Comparison of ENCODE assay signal across 8 cellular contexts in the genomic region with DNA sequence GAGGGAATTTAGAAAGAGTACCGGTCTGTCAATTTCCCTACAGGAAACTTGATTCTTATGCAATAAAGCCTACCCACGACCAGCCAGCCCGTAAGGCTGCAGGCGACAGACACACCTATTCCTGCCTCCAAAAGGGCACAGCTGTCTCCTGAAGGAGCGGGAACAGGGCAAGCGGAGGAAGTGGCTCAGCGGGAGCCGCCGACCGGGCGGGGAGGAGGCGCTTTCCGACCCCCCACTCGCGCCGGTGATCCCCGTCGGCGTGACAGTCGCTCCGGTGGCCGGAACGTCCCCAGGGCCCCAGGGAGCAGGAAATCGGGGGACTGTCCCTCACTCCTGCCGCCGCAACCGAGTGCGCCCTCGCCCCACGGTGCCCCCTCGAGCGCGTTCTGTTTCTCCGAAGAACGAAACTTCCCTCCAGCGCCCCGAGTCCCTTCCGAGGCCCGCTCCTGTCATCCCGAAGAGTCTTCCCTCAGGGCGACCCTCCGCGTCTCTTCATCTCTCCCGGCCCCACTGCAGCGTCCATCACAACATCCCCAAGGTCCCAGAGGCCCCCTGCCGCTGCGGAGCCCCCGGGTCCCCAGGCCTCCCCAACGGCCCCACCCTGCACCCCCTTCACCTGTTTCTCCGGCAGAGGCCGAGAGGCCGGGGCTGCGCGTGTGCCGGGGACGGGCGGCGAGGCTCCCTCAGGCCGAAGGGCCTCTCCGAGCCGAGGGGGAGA. TPM values are rescaled to one million over a fixed set of nuclear protein-coding genes. Genes with fewer than 3 reads are reported as not detected.
A peak's percentile ranks its signal among the peaks of the same experiment; 100 is the strongest.
DNase-seq lines count a peak whose midpoint lies in the region; ATAC-seq and TF ChIP-seq lines count a peak whose summit lies in the region.

No MANE protein-coding gene starts in this region.

- H3K36me3 ChIP-seq in KOPT-K1 (ENCODE audit: insufficient read depth, low read length) (0 out of 2 replicates have a peak, but pooled peaks cover 5% of the 10 kb centered on the region), right lobe of liver (no peaks in the 10 kb centered on the region)

- H3K4me1 Mint-ChIP-seq in chondrocyte (ENCODE audit: low read depth): peaks cover 42% of the 10 kb centered on the region

- H3K9me3 Mint-ChIP-seq in chondrocyte (ENCODE audit: low read depth): no peaks in the 10 kb centered on the region

- 0% methylated on average over 5 of the region's 61 CpGs for WGBS in right lobe of liver (ENCODE audit: insufficient coverage, low coverage, low lambda C conversion rate, missing lambda C conversion rate)

- TF ChIP-seq CTCF in chondrocyte (IDR thresholded peaks at IDR 0.05) (no peak), right lobe of liver (IDR thresholded peaks at IDR 0.05) (no peak)

- peak overlapping the region; percentile 98 for H3K27ac Mint-ChIP-seq in chondrocyte (ENCODE audit: unreplicated experiment)

- intact Hi-C loops in right lobe of liver (cut with DNase I): no loop called here

- peak; percentile 12 to 33 (median 18) for ATAC-seq in right lobe of liver

- H3K36me3 Mint-ChIP-seq in chondrocyte (ENCODE audit: low read depth): peaks cover 1% of the 10 kb centered on the region

- H3K9me3 ChIP-seq in KOPT-K1 (ENCODE audit: insufficient read depth, low read length, poor library complexity, severe bottlenecking) (no peaks in the 10 kb centered on the region), right lobe of liver (no peaks in the 10 kb centered on the region)

- H3K27me3 Mint-ChIP-seq in chondrocyte (ENCODE audit: low read depth): no peaks in the 10 kb centered on the region

- TF ChIP-seq POLR2A in right lobe of liver (IDR thresholded peaks at IDR 0.05): no peak

- H3K27me3 ChIP-seq in right lobe of liver: no peaks in the 10 kb centered on the region

- H3K27ac ChIP-seq in KOPT-K1 (ENCODE audit: low read depth, low read length, poor library complexity, severe bottlenecking) (peak overlapping the region; percentile 92), right lobe of liver (peak overlapping the region; percentile 100)

- peak overlapping the region; percentile 89 to 98 (median 91) for H3K4me3 ChIP-seq in right lobe of liver

- DNase-seq in NOMO-1 (lab: John Stamatoyannopoulos, UW; ENCODE audit: unreplicated experiment in 2 of 2) (peak; percentile 35 to 62), NOMO-1 treated with dmso at 0.1 percent for 144 hours (lab: John Stamatoyannopoulos, UW; ENCODE audit: unreplicated experiment) (no peak), T-helper 2 cell (peak; percentile 7 to 37 (median 23)), chondrocyte (ENCODE audit: low spot score) (no peak), right lobe of liver (peak; percentile 55 to 72 (median 67)), AG08395 (ENCODE audit: low spot score) (no peak)
- peak; percentile 54 for DNase-seq in stimulated activated CD8-positive, alpha-beta memory T cell treated with anti-CD3 and anti-CD28 coated beads, Interleukin-4, amount 100 ng/mL, for 48 hours

- peak overlapping the region; percentile 92 for H3K4me3 Mint-ChIP-seq in chondrocyte (ENCODE audit: unreplicated experiment)

- H3K4me1 ChIP-seq in right lobe of liver: peaks cover 0 to 55% (median 14%) of the 10 kb centered on the region in 4 donors

RNA-seq across cellular contexts. Expression of a gene that starts 0.4 kb away (rescaled TPM):
- 164 to 203 TPM (median 164 TPM) in 3 replicates for total RNA-seq in chondrocyte
- 100 to 1,000 TPM; 108 to 267 (median 208) TPM for total RNA-seq in right lobe of liver

RNA-seq across cellular contexts. Expression of a gene that starts 35.2 kb away (rescaled TPM):
- total RNA-seq in chondrocyte (501 to 877 TPM (median 874 TPM) in 3 replicates), right lobe of liver (10 to 100 TPM in 5 of 6 experiments, 1 to 10 TPM in 1; 8.7 to 29.6 (median 17.4) TPM)

Comparison
In these comparisons a context has a peak if more than half of its experiments do, and no peak if none do; other contexts are left out.
1. DNase-seq: peak in NOMO-1 (2 of 2), T-helper 2 cell (5 of 5), right lobe of liver (3 of 3) and stimulated activated CD8-positive, alpha-beta memory T cell treated with anti-CD3 and anti-CD28 coated beads, Interleukin-4, amount 100 ng/mL, for 48 hours (single experiment); none in NOMO-1 treated with dmso at 0.1 percent for 144 hours (single experiment), chondrocyte (single experiment) and AG08395 (single experiment).
2. RNA of a gene that starts 35.2 kb away (total RNA-seq): 501 to 877 TPM in chondrocyte; 8.7 to 29.6 TPM in right lobe of liver; every median in the first group is over 10 times any median in the second.